In the genomic region with DNA sequence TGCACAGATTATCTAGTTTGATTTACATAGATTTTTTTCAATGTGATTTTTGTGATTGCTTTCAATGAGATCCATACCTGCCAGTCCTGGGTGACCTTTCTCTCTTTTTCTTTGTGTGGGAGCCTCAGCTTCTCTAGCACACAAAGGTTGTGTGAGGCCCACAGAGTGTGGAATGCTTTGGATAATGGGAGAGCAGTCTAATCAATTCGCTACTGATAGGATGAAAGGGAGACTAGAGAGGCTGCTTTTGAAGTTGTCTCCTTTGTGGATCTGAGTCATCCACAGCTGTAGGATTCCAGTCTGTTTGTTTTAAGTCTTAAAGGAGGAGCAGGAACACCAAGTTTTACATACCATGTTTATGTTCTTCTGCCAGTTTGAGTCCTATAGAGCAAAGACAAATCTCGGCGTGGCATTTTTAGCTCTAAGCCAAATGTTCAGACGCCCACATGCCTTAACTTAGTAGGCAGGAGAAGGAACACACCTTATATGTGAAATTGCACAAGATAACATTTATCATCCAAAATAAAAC, we compare ENCODE assay signal across 12 cellular contexts.
DNase-seq lines count a peak whose midpoint lies in the region; ATAC-seq and TF ChIP-seq lines count a peak whose summit lies in the region.
"Had no signal": no experiment of that assay in that cellular context is flagged by ENCODE, and none has a peak within 500 bp of the region (broad histone marks: within the 10 kb centered on the region; RNA-seq: fewer than 3 reads in every experiment).

No MANE protein-coding gene starts in this region.

- in situ Hi-C loops in GM13977 (cut with MboI; ENCODE audit: low pct_unique_long_range_greater_than_20kb, low sequenced_read_pairs, unreplicated experiment): no loop called here

- H3K27me3 ChIP-seq in neuron (ENCODE audit: insufficient read depth, low read length): no peaks in the 10 kb centered on the region
- no peaks in the 10 kb centered on the region for H3K27me3 ChIP-seq in right cardiac atrium (ENCODE audit: control insufficient read depth, insufficient read depth)

- DNase-seq in EL (peak; percentile 53), RKO (ENCODE audit: low spot score) (peak; percentile 4), right cardiac atrium (no peak), GM13977 (ENCODE audit: low spot score) (no peak)
- DNase-seq: activated CD4-positive, alpha-beta T cell treated with anti-CD3 and anti-CD28 coated beads, Interleukin-2, amount 50 U/mL, for 48 hours; DND-41; stimulated activated CD4-positive, alpha-beta T cell treated with anti-CD3 and anti-CD28 coated beads, Interleukin-4, amount 100 ng/mL, for 4 hours had no signal

- H3K9me3 ChIP-seq in neuron (ENCODE audit: low read length): no peaks in the 10 kb centered on the region
- H3K9me3 ChIP-seq in right cardiac atrium (ENCODE audit: control insufficient read depth, low read length): no peaks in the 10 kb centered on the region

- no peak for TF ChIP-seq CTCF in GM13977 (IDR thresholded peaks at IDR 0.05; ENCODE audit: extremely low read depth, insufficient read depth, missing control alignments)

- intact Hi-C loops in right cardiac atrium (cut with DNase I): no loop called here

- H2AFZ ChIP-seq in neuron (ENCODE audit: low read depth, low read length): no peak overlapping the region

- ATAC-seq in esophagus mucosa: peak; percentile 98
- no peak for ATAC-seq in HG02885 (IDR thresholded peaks at IDR 0.05; ENCODE audit: poor library complexity, unreplicated experiment)
- ATAC-seq in right cardiac atrium: no peak
- ATAC-seq in GM21423 (IDR thresholded peaks at IDR 0.05; ENCODE audit: unreplicated experiment): no peak

- H3K4me3 ChIP-seq in neuron (ENCODE audit: low read length) (peak overlapping the region; percentile 43), right cardiac atrium (ENCODE audit: low read length) (no peak overlapping the region)
- H3K4me3 ChIP-seq: lung had no signal

- peaks cover 67% of the 10 kb centered on the region for H3K4me1 ChIP-seq in neuron (ENCODE audit: insufficient read depth, low read length)
- no peaks in the 10 kb centered on the region for H3K4me1 ChIP-seq in right cardiac atrium (ENCODE audit: control insufficient read depth, insufficient read depth, low read length)

- no peaks in the 10 kb centered on the region for H3K36me3 ChIP-seq in neuron (ENCODE audit: insufficient read depth, low read length)

- no peak overlapping the region for H3K27ac ChIP-seq in right cardiac atrium (ENCODE audit: low read length)

- WGBS in right cardiac atrium: 65% methylated on average over 4 of the region's 4 CpGs

Comparison
In these comparisons a context has a peak if more than half of its experiments do, and no peak if none do; other contexts are left out.
1. DNase-seq: peak in EL (single experiment) and RKO (single experiment); none in right cardiac atrium (0 of 3) and GM13977 (single experiment).